In genomic region chr1:227429447-227430359, GRCh38 we compare ENCODE assay signal across 10 cellular contexts.
A peak's percentile ranks its signal among the peaks of the same experiment; 100 is the strongest.
DNase-seq lines count a peak whose midpoint lies in the region; ATAC-seq and TF ChIP-seq lines count a peak whose summit lies in the region.
"Had no signal": no experiment of that assay in that cellular context is flagged by ENCODE, and none has a peak within 500 bp of the region (broad histone marks: within the 10 kb centered on the region; RNA-seq: fewer than 3 reads in every experiment).

No MANE protein-coding gene starts in this region.

- intact Hi-C loops in heart left ventricle (cut with DNase I) = loop anchor here in 7 of 10 donors (1.0 to 10.0 kb wide), 11 partner anchors 72 to 805 kb away; partner anchors contain the start of gene CDC42BPA (in 3 of the 7)

- peak overlapping the region in 11 of 12 donors; percentile 27 to 76 (median 62) for H3K27ac ChIP-seq in heart left ventricle

- H3K36me3 ChIP-seq in heart left ventricle = no peaks in the 10 kb centered on the region

- no peaks in the 10 kb centered on the region for H3K27me3 ChIP-seq in heart left ventricle

- no peak for TF ChIP-seq CTCF in heart left ventricle (IDR thresholded peaks at IDR 0.05)

- DNase-seq in GM03348 (ENCODE audit: low spot score) = peak; percentile 74
- DNase-seq in heart left ventricle = peak in 4 of 5 donors; percentile 49 to 64 (median 56)
- peak; percentile 53 for DNase-seq in skeletal muscle cell (ENCODE audit: low read depth)
- DNase-seq in SKM-1 (lab: John Stamatoyannopoulos, UW; ENCODE audit: unreplicated experiment) = no peak
- no peak for DNase-seq in SHP77 treated with DMSO at 0.1 percent for 48 hours (lab: John Stamatoyannopoulos, UW)
- DNase-seq in RKO (ENCODE audit: low spot score) = no peak
- DNase-seq: effector CD8-positive, alpha-beta T cell; naive B cell had no signal

- H3K4me1 ChIP-seq in heart left ventricle = peaks cover 0 to 55% (median 29%) of the 10 kb centered on the region in 12 donors

- TF ChIP-seq POLR2A in heart left ventricle (IDR thresholded peaks at IDR 0.05) = no peak

- 45 to 53% (median 50%) methylated on average over 13 of the region's 13 CpGs for WGBS in heart left ventricle, 4 donors

- no peaks in the 10 kb centered on the region for H3K9me3 ChIP-seq in heart left ventricle

- H3K4me3 ChIP-seq in heart left ventricle (peak overlapping the region in 1 of 12 donors; percentile 3), skeletal muscle cell (ENCODE audit: low read depth, low read length) (no peak overlapping the region)

- ATAC-seq in SK-N-SH treated with all-trans-retinoic acid at 6 μM for 48 hours (peak; percentile 35), heart left ventricle (peak; percentile 55 to 64 (median 60)), GM19463 (IDR thresholded peaks at IDR 0.05; ENCODE audit: unreplicated experiment) (no peak)

TF ChIP-seq in SK-N-SH treated with all-trans-retinoic acid at 6 μM for 48 hours, 23 proteins besides CTCF, POLR2A, EP300 and RAD21:
- TF ChIP-seq PATZ1 (CRISPR knock-in tag; IDR thresholded peaks at IDR 0.05; ENCODE audit: borderline replicate concordance) (no peak), CSDC2 (CRISPR knock-in tag; IDR thresholded peaks at IDR 0.05) (no peak), TOX (CRISPR knock-in tag; IDR thresholded peaks at IDR 0.05; ENCODE audit: borderline replicate concordance) (no peak), BACH2 (CRISPR knock-in tag; IDR thresholded peaks at IDR 0.05; ENCODE audit: borderline replicate concordance) (no peak), CSRNP3 (CRISPR knock-in tag; IDR thresholded peaks at IDR 0.05) (no peak), SNAI2 (CRISPR knock-in tag; IDR thresholded peaks at IDR 0.05) (no peak), ZNF8 (CRISPR knock-in tag; IDR thresholded peaks at IDR 0.05) (no peak), TSHZ2 (CRISPR knock-in tag; IDR thresholded peaks at IDR 0.05) (no peak), ZNF70 (CRISPR knock-in tag; IDR thresholded peaks at IDR 0.05) (no peak), ESRRG (CRISPR knock-in tag; IDR thresholded peaks at IDR 0.05) (no peak), GLIS3 (CRISPR knock-in tag; IDR thresholded peaks at IDR 0.05) (no peak), ISL1 (CRISPR knock-in tag; IDR thresholded peaks at IDR 0.05) (no peak), POU6F1 (CRISPR knock-in tag; IDR thresholded peaks at IDR 0.05; ENCODE audit: borderline replicate concordance, low read depth) (no peak), ZNF565 (CRISPR knock-in tag; conservative IDR thresholded peaks at IDR 0.05; ENCODE audit: low read depth) (no peak), PPARA (CRISPR knock-in tag; IDR thresholded peaks at IDR 0.05; ENCODE audit: borderline replicate concordance) (no peak)

Comparison
In these comparisons a context has a peak if more than half of its experiments do, and no peak if none do; other contexts are left out.
1. DNase-seq: peak in GM03348 (single experiment), heart left ventricle (4 of 5) and skeletal muscle cell (single experiment); none in SKM-1 (single experiment), SHP77 treated with DMSO at 0.1 percent for 48 hours (single experiment) and RKO (single experiment).